18 cellular contexts compared by ENCODE assay signal in the genomic region with DNA sequence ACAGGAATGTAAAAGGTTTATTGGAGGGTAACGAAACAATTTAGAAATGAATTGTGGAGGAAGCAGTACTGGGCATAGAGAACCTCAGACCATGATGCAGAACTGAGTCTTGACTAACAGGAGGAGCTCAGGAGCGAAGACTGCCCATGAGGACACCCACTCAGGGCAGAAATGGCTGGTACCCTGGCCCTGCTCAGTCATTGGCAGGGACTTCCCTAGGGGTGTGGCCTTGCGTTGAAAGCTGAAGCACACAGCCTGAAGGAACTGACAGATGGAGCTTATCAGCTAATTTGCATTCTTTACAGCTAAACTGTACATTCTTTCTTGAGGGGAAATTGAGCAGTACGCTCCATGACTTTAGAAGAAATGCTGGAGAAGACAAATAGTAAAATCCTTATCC. TPM values are rescaled to one million over a fixed set of nuclear protein-coding genes. Genes with fewer than 3 reads are reported as not detected.
DNase-seq lines count a peak whose midpoint lies in the region; ATAC-seq and TF ChIP-seq lines count a peak whose summit lies in the region.
"Had no signal": no experiment of that assay in that cellular context is flagged by ENCODE, and none has a peak within 500 bp of the region (broad histone marks: within the 10 kb centered on the region; RNA-seq: fewer than 3 reads in every experiment).

No MANE protein-coding gene starts in this region.

- H3K27me3 Mint-ChIP-seq in endodermal cell (ENCODE audit: insufficient read depth), result no peaks in the 10 kb centered on the region
- H3K27me3 Mint-ChIP-seq: activated naive CD8-positive, alpha-beta T cell; memory B cell had no signal

- no peaks in the 10 kb centered on the region for H3K4me1 Mint-ChIP-seq in endodermal cell
- H3K4me1 Mint-ChIP-seq: memory B cell had no signal

- no peaks in the 10 kb centered on the region for H3K9me3 Mint-ChIP-seq in endodermal cell
- H3K9me3 Mint-ChIP-seq: memory B cell had no signal

- ATAC-seq in mucosa of descending colon (peak; percentile 67), GM21723 (IDR thresholded peaks at IDR 0.05; ENCODE audit: unreplicated experiment) (no peak)
- ATAC-seq: Right ventricle myocardium inferior, sciatic nerve had no signal

- intact Hi-C loops in mucosa of descending colon (cut with DNase I, micrococcal nuclease), result no loop called here

- H3K36me3 ChIP-seq in endodermal cell (ENCODE audit: control insufficient read depth, insufficient read depth, low read length), result peaks cover 4% of the 10 kb centered on the region
- no peaks in the 10 kb centered on the region for H3K36me3 ChIP-seq in mucosa of descending colon (ENCODE audit: low read depth)

- DNase-seq in GM13976 (ENCODE audit: low spot score) (peak; percentile 25), NCI-H524 treated with DMSO at 0.1 percent for 48 hours (lab: John Stamatoyannopoulos, UW) (peak; percentile 38), endodermal cell (peak; percentile 54), mucosa of descending colon (no peak), midbrain (lab: John Stamatoyannopoulos, UW) (no peak), 8988T (no peak), SKM-1 treated with dmso at 0.1 percent for 144 hours (lab: John Stamatoyannopoulos, UW; ENCODE audit: unreplicated experiment) (no peak)
- DNase-seq: activated T-cell treated with anti-CD3 and anti-CD28 coated beads, Interleukin-2, amount 50 U/mL, for 1 hour; central memory CD4-positive, alpha-beta T cell; foreskin melanocyte; stimulated activated CD4-positive, alpha-beta T cell treated with anti-CD3 and anti-CD28 coated beads, Interleukin-2, amount 100 ng/mL, for 24 hours; T1000 had no signal

- H3K27me3 ChIP-seq in endodermal cell (ENCODE audit: control insufficient read depth, insufficient read depth, low read length, poor library complexity, severe bottlenecking), result no peaks in the 10 kb centered on the region
- H3K27me3 ChIP-seq: BLaER1 had no signal

- H3K27ac ChIP-seq in endodermal cell (ENCODE audit: low read depth, low read length), result no peak overlapping the region
- H3K27ac ChIP-seq: BLaER1 had no signal

- H3K9ac ChIP-seq in endodermal cell (ENCODE audit: extremely low read depth, low read length, poor library complexity, severe bottlenecking), result no peak overlapping the region
- H3K9ac ChIP-seq: BLaER1 had no signal

- H3K4me3 Mint-ChIP-seq in endodermal cell, result no peak overlapping the region
- H3K4me3 Mint-ChIP-seq: activated naive CD8-positive, alpha-beta T cell; memory B cell had no signal

- in situ Hi-C loops in GM13976 (cut with MboI; ENCODE audit: low sequenced_read_pairs, unreplicated experiment), result no loop called here

- H3K9me3 ChIP-seq in endodermal cell (ENCODE audit: control insufficient read depth, low read length) (no peaks in the 10 kb centered on the region), mucosa of descending colon (no peaks in the 10 kb centered on the region)
- H3K9me3 ChIP-seq: BLaER1 had no signal

- H3K4me3 ChIP-seq in endodermal cell (ENCODE audit: low read length) (no peak overlapping the region), mucosa of descending colon (no peak overlapping the region)
- H3K4me3 ChIP-seq: BLaER1 had no signal

- no peaks in the 10 kb centered on the region for H3K4me1 ChIP-seq in endodermal cell (ENCODE audit: control insufficient read depth, insufficient read depth, low read length)
- H3K4me1 ChIP-seq in mucosa of descending colon (ENCODE audit: low read depth), result no peaks in the 10 kb centered on the region
- H3K4me1 ChIP-seq: BLaER1 had no signal

- peaks cover 1% of the 10 kb centered on the region for H3K36me3 Mint-ChIP-seq in endodermal cell (ENCODE audit: low read depth)

- 89 to 90% methylated on average over 4 of the region's 4 CpGs for WGBS in endodermal cell (ENCODE audit: insufficient coverage in 1 of 2, insufficient read length in 1 of 2), 2 experiments

- H3K27ac Mint-ChIP-seq in endodermal cell, result no peak overlapping the region
- H3K27ac Mint-ChIP-seq: activated naive CD8-positive, alpha-beta T cell; memory B cell had no signal

- no peak for TF ChIP-seq CTCF in GM13976 (IDR thresholded peaks at IDR 0.05; ENCODE audit: borderline replicate concordance, control extremely low read depth, extremely low read depth, insufficient read depth, missing control alignments)
- TF ChIP-seq CTCF in endodermal cell (conservative IDR thresholded peaks at IDR 0.05), result no peak
- no peak for TF ChIP-seq CTCF in mucosa of descending colon (IDR thresholded peaks at IDR 0.05)

RNA-seq across cellular contexts. Expression of a gene that starts 57.1 kb away (rescaled TPM):
- total RNA-seq in endodermal cell (10 to 100 TPM; 24.7 to 27.3 TPM), mucosa of descending colon (10 to 100 TPM; 11.6 to 16.5 (median 14.7) TPM)
- 29.9 TPM for polyA plus RNA-seq in endodermal cell (2013, experiment 1 of 2)
- polyA plus RNA-seq in endodermal cell (2013, experiment 2 of 2), result 27.3 TPM

Comparison
In these comparisons a context has a peak if more than half of its experiments do, and no peak if none do; other contexts are left out.
1. DNase-seq: peak in GM13976 (single experiment), NCI-H524 treated with DMSO at 0.1 percent for 48 hours (single experiment) and endodermal cell (single experiment); none in mucosa of descending colon (0 of 3), midbrain (single experiment), 8988T (single experiment) and SKM-1 treated with dmso at 0.1 percent for 144 hours (single experiment).